ENCODE assay signal across 8 cellular contexts in genomic region chr1:112466078-112466660, GRCh38. TPM values are rescaled to one million over a fixed set of nuclear protein-coding genes. Genes with fewer than 3 reads are reported as not detected.
A peak's percentile ranks its signal among the peaks of the same experiment; 100 is the strongest.
DNase-seq lines count a peak whose midpoint lies in the region; ATAC-seq and TF ChIP-seq lines count a peak whose summit lies in the region.

No MANE protein-coding gene starts in this region.

- H3K4me3 Mint-ChIP-seq in activated naive CD8-positive, alpha-beta T cell treated with anti-CD3 and anti-CD28 coated beads for 36 hours, result peak overlapping the region; percentile 77

- H3K27ac ChIP-seq in parathyroid adenoma (peak overlapping the region; percentile 5), tibial artery (peak overlapping the region; percentile 68)

- DNase-seq in GM12864 (ENCODE audit: low read depth) (peak; percentile 93), NCI-H1092 treated with DMSO at 0.1 percent for 48 hours (lab: John Stamatoyannopoulos, UW) (peak; percentile 86), SKM-1 (lab: John Stamatoyannopoulos, UW; ENCODE audit: unreplicated experiment) (peak; percentile 89), head of caudate nucleus (peak; percentile 91 to 99 (median 96)), tibial artery (peak; percentile 96 to 97)
- peak; percentile 84 for DNase-seq in activated naive CD8-positive, alpha-beta T cell treated with anti-CD3 and anti-CD28 coated beads for 36 hours

- intact Hi-C loops in head of caudate nucleus (cut with DNase I), result no loop called here
- intact Hi-C loops in tibial artery (cut with DNase I; ENCODE audit: low total_unique reads), result loop anchor here (2.0 kb wide), 1 partner anchor 75 kb away; no protein-coding TSS in a partner anchor

- peak overlapping the region; percentile 85 for H2AFZ ChIP-seq in parathyroid adenoma

- H3K9me3 Mint-ChIP-seq in activated naive CD8-positive, alpha-beta T cell treated with anti-CD3 and anti-CD28 coated beads for 36 hours, result no peaks in the 10 kb centered on the region

- H3K4me1 Mint-ChIP-seq in activated naive CD8-positive, alpha-beta T cell treated with anti-CD3 and anti-CD28 coated beads for 36 hours, result peaks cover 9% of the 10 kb centered on the region

- H3K27me3 ChIP-seq in parathyroid adenoma (ENCODE audit: control insufficient read depth, insufficient read depth, low read length), result no peaks in the 10 kb centered on the region
- H3K27me3 ChIP-seq in tibial artery, result no peaks in the 10 kb centered on the region

- no peaks in the 10 kb centered on the region for H3K79me2 ChIP-seq in parathyroid adenoma

- H3K4me2 ChIP-seq in parathyroid adenoma (ENCODE audit: low read length), result peak overlapping the region; percentile 62

- H3K4me3 ChIP-seq in GM12864 (ENCODE audit: low read depth, low read length) (peak overlapping the region; percentile 15), parathyroid adenoma (ENCODE audit: low read depth, low read length) (peak overlapping the region; percentile 30), tibial artery (peak overlapping the region; percentile 44 to 52)

- peak overlapping the region; percentile 35 for H3K27ac Mint-ChIP-seq in activated naive CD8-positive, alpha-beta T cell treated with anti-CD3 and anti-CD28 coated beads for 36 hours

- no peaks in the 10 kb centered on the region for H3K36me3 Mint-ChIP-seq in activated naive CD8-positive, alpha-beta T cell treated with anti-CD3 and anti-CD28 coated beads for 36 hours

- peaks cover 48% of the 10 kb centered on the region for H3K27me3 Mint-ChIP-seq in activated naive CD8-positive, alpha-beta T cell treated with anti-CD3 and anti-CD28 coated beads for 36 hours

- H3K9me3 ChIP-seq in parathyroid adenoma (ENCODE audit: control insufficient read depth, low read length) (no peaks in the 10 kb centered on the region), tibial artery (no peaks in the 10 kb centered on the region)

- H3K36me3 ChIP-seq in parathyroid adenoma (ENCODE audit: control insufficient read depth, insufficient read depth, low read length) (no peaks in the 10 kb centered on the region), tibial artery (no peaks in the 10 kb centered on the region)

- peak; percentile 83 for ATAC-seq in HG02623 (IDR thresholded peaks at IDR 0.05; ENCODE audit: unreplicated experiment)

- TF ChIP-seq CTCF in GM12864 (IDR thresholded peaks at IDR 0.05; ENCODE audit: low read depth, low read length, missing control alignments) (peak; percentile 75), parathyroid adenoma (IDR thresholded peaks at IDR 0.05) (peak; percentile 70), tibial artery (IDR thresholded peaks at IDR 0.05) (peak; percentile 79 to 95)

- H3K4me1 ChIP-seq in parathyroid adenoma (peaks cover 4% of the 10 kb centered on the region), tibial artery (peaks cover 0 to 25% (median 12%) of the 10 kb centered on the region in 4 donors)

- no peak overlapping the region for H3K9ac ChIP-seq in parathyroid adenoma

RNA-seq across cellular contexts. Expression of gene WNT2B, which starts 42.6 kb away (rescaled TPM):
- total RNA-seq in activated naive CD8-positive, alpha-beta T cell treated with anti-CD3 and anti-CD28 coated beads for 36 hours, result not detected

Comparison
In these comparisons a context has a peak if more than half of its experiments do, and no peak if none do; other contexts are left out.
1. Peak in every context shown above with its lines: DNase-seq, ATAC-seq, H3K4me3 ChIP-seq and H3K27ac ChIP-seq.